Comparison of ENCODE assay signal across 11 cellular contexts in the genomic region with DNA sequence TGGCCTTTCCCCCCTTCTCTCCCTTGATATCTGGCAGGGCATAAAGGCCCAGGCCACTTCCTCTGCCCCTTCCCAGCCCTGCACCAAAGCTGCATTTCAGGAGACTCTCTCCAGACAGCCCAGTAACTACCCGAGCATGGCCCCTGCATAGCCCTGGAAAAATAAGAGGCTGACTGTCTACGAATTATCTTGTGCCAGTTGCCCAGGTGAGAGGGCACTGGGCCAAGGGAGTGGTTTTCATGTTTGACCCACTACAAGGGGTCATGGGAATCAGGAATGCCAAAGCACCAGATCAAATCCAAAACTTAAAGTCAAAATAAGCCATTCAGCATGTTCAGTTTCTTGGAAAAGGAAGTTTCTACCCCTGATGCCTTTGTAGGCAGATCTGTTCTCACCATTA.
"Had no signal": no experiment of that assay in that cellular context is flagged by ENCODE, and none has a peak within 500 bp of the region (broad histone marks: within the 10 kb centered on the region; RNA-seq: fewer than 3 reads in every experiment).

No MANE protein-coding gene starts in this region.

- H2AFZ ChIP-seq: GM23338 had no signal

- H3K27ac Mint-ChIP-seq: GM23338, H9, HFFc6 had no signal

- H3K4me1 Mint-ChIP-seq: GM23338, H9 had no signal

- H3K4me3 Mint-ChIP-seq: GM23338, H9, HFFc6 had no signal

- H3K4me2 ChIP-seq: GM23338 had no signal

- DNase-seq: H9, HFFc6, IMR-90, KG1 had no signal

- H3K4me3 ChIP-seq: GM23338, K562 had no signal

- ATAC-seq: GM23338, HCT116, HepG2, K562 had no signal

- FAIRE-seq: H1, H54, HepG2, K562 had no signal

- H3K9me3 Mint-ChIP-seq: GM23338, HFFc6 had no signal

- H3K27ac ChIP-seq: HL-60 had no signal
